ENCODE assay signal across 26 cellular contexts in the genomic region with DNA sequence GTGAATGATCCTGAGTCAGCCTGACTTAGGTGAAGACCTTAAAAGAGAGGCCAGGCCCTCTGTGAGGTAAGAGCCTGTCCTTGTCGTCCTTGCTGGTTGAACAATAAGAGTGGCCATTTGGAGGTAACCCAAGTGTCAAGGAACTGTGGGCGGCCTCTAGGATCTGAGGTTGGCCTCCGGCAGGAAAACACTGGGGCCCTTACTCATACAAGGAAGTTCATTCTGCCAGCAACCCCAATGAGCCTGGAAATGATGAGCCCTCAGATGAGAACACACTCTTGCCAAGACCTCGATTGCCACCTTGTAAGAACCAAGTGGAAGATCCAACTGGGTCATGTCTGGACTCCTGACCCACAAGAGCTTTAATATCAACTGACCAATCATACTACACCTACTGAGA.
"Had no signal": no experiment of that assay in that cellular context is flagged by ENCODE, and none has a peak within 500 bp of the region (broad histone marks: within the 10 kb centered on the region; RNA-seq: fewer than 3 reads in every experiment).

No MANE protein-coding gene starts in this region.

- H3K9me3 Mint-ChIP-seq: WTC11 had no signal

- H3K36me3 Mint-ChIP-seq: activated CD4-positive, alpha-beta memory T cell treated with anti-CD3 and anti-CD28 coated beads for 36 hours; activated naive CD8-positive, alpha-beta T cell; WTC11 had no signal

- H3K4me1 Mint-ChIP-seq: WTC11 had no signal

- H3K27ac ChIP-seq: brain microvascular endothelial cell, VCaP had no signal

- DNase-seq: activated CD4-positive, alpha-beta memory T cell treated with anti-CD3 and anti-CD28 coated beads for 36 hours; activated CD4-positive, alpha-beta T cell treated with anti-CD3 and anti-CD28 coated beads for 1 hour; activated CD4-positive, alpha-beta T cell treated with anti-CD3 and anti-CD28 coated beads for 4 hours; activated CD8-positive, alpha-beta memory T cell treated with anti-CD3 and anti-CD28 coated beads, Interleukin-2, amount 50 U/mL, for 48 hours; activated CD8-positive, alpha-beta T cell treated with anti-CD3 and anti-CD28 coated beads, Interleukin-2, amount 10 ng/mL, durations not matched to agents 7 days and 5 days; activated effector memory CD4-positive, alpha-beta T cell treated with Interleukin-2 at 50 U/mL for 16 hours; activated gamma-delta T cell treated with Interleukin-2 at 50 U/mL for 16 hours; activated naive CD4-positive, alpha-beta T cell treated with anti-CD3 and anti-CD28 coated beads, Interleukin-2, amount 50 U/mL, for 16 hours; activated naive CD4-positive, alpha-beta T cell treated with Interleukin-2 at 50 U/mL for 16 hours; activated T-cell treated with anti-CD3 and anti-CD28 coated beads for 4 hours; activated T-cell treated with anti-CD3 and anti-CD28 coated beads, Interleukin-2, amount 50 U/mL, for 24 hours; activated T-cell treated with anti-CD3 and anti-CD28 coated beads, Interleukin-2, amount 50 U/mL, for 72 hours; amniotic stem cell; anterior cingulate cortex; brain microvascular endothelial cell; caudate nucleus; cortex of kidney; dermis blood vessel endothelial cell; effector CD4-positive, alpha-beta T cell; erythroblast; foreskin fibroblast; head of caudate nucleus; T-helper 2 cell had no signal

- H3K27me3 ChIP-seq: brain microvascular endothelial cell had no signal

- H3K27ac Mint-ChIP-seq: activated CD4-positive, alpha-beta memory T cell treated with anti-CD3 and anti-CD28 coated beads for 36 hours; activated CD8-positive, alpha-beta T cell treated with anti-CD3 and anti-CD28 coated beads, Interleukin-2, amount 10 ng/mL, durations not matched to agents 7 days and 5 days; activated naive CD8-positive, alpha-beta T cell; activated T-cell treated with anti-CD3 and anti-CD28 coated beads, Interleukin-2, amount 50 U/mL, for 24 hours; activated T-cell treated with anti-CD3 and anti-CD28 coated beads, Interleukin-2, amount 50 U/mL, for 72 hours; WTC11 had no signal

- H3K36me3 ChIP-seq: brain microvascular endothelial cell had no signal

- H3K4me3 Mint-ChIP-seq: activated CD4-positive, alpha-beta memory T cell treated with anti-CD3 and anti-CD28 coated beads for 36 hours; activated CD8-positive, alpha-beta T cell treated with anti-CD3 and anti-CD28 coated beads, Interleukin-2, amount 10 ng/mL, durations not matched to agents 7 days and 5 days; activated naive CD8-positive, alpha-beta T cell; activated T-cell treated with anti-CD3 and anti-CD28 coated beads, Interleukin-2, amount 50 U/mL, for 24 hours; activated T-cell treated with anti-CD3 and anti-CD28 coated beads, Interleukin-2, amount 50 U/mL, for 72 hours; WTC11 had no signal

- ATAC-seq: activated CD8-positive, alpha-beta T cell treated with anti-CD3 and anti-CD28 coated beads, Interleukin-2, amount 10 ng/mL, durations not matched to agents 7 days and 5 days; activated T-cell treated with anti-CD3 and anti-CD28 coated beads, Interleukin-2, amount 50 U/mL, for 72 hours; WTC11 had no signal

- H3K27me3 Mint-ChIP-seq: activated CD4-positive, alpha-beta memory T cell treated with anti-CD3 and anti-CD28 coated beads for 36 hours; activated naive CD8-positive, alpha-beta T cell; activated T-cell treated with anti-CD3 and anti-CD28 coated beads, Interleukin-2, amount 50 U/mL, for 24 hours had no signal
